Comparison of ENCODE assay signal across 2 cellular contexts in the genomic region with DNA sequence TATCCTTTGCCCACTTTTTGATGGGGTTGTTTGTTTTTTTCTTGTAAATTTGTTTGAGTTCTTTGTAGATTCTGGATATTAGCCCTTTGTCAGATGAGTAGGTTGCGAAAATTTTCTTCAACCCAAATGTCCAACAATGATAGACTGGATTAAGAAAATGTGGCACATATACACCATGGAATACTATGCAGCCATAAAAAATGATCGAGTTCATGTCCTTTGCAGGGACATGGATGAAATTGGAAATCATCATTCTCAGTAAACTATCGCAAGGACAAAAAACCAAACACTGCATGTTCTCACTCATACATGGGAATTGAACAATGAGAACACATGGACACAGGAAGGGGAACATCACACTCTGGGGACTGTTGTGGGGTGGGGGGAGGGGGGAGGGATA. TPM values are rescaled to one million over a fixed set of nuclear protein-coding genes. Genes with fewer than 3 reads are reported as not detected.
DNase-seq lines count a peak whose midpoint lies in the region; ATAC-seq, FAIRE-seq and TF ChIP-seq lines count a peak whose summit lies in the region.
"Not testable (repeated sequence)": the region's sequence is repeated elsewhere in the genome, so short reads cannot be mapped to it uniquely, and the experiment has no call there.

No MANE protein-coding gene starts in this region.

- not testable (repeated sequence) for H2AFZ ChIP-seq in K562 (ENCODE audit: low read depth, low read length)

- not testable (repeated sequence) for H3K4me3 ChIP-seq in HEK293 (ENCODE audit: low read depth, low read length); K562

- H3K79me2 ChIP-seq in K562 (ENCODE audit: control insufficient read depth, insufficient read depth, low read length) = not testable (repeated sequence)

- not testable (repeated sequence) for TF ChIP-seq POLR2A in K562 (conservative IDR thresholded peaks at IDR 0.05)

- not testable (repeated sequence) for TF ChIP-seq CTCF in HEK293 (tag by site-specific recombination; IDR thresholded peaks at IDR 0.05); K562 (IDR thresholded peaks at IDR 0.05 in 2 of 3, conservative IDR thresholded peaks at IDR 0.05 in 1 of 3; ENCODE audit: insufficient read depth in 2 of 3, low read depth in 1 of 3, low read length in 3 of 3)

- in situ Hi-C loops in K562 (cut with MboI) = not testable (repeated sequence)

- not testable (repeated sequence) for H3K36me3 ChIP-seq in HEK293 (ENCODE audit: control insufficient read depth in 2 of 2, insufficient read depth in 1 of 2, low read length in 2 of 2); K562 (ENCODE audit: control insufficient read depth, insufficient read depth, low read length)

- not testable (repeated sequence) for H3K4me1 ChIP-seq in HEK293 (ENCODE audit: control insufficient read depth, insufficient read depth, low read length); K562 (replicated peaks in 1 of 2; ENCODE audit: control insufficient read depth in 2 of 2, insufficient read depth in 2 of 2, low read length in 2 of 2)

- intact Hi-C loops in K562 (cut with micrococcal nuclease) = not testable (repeated sequence)

- not testable (repeated sequence) for TF ChIP-seq RAD21 in K562 (CRISPR knock-in tag; conservative IDR thresholded peaks at IDR 0.05 in 1 of 2, IDR thresholded peaks at IDR 0.05 in 1 of 2)

- CTCF ChIA-PET in HEK293 (lab: Yijun Ruan, JAX); K562 (lab: Yijun Ruan, JAX; ENCODE audit: low intra/inter-chr PET ratio): not testable (repeated sequence)

- WGBS in K562 (ENCODE audit: insufficient coverage, low coverage, missing lambda C conversion rate) = 46% methylated on average over 2 of the region's 3 CpGs

- H3K4me2 ChIP-seq in K562 (ENCODE audit: insufficient read depth, low read length) = not testable (repeated sequence)

- POLR2A ChIA-PET in HEK293 (lab: Yijun Ruan, JAX); K562 (lab: Yijun Ruan, JAX): not testable (repeated sequence)

- not testable (repeated sequence) for DNase-seq in K562 (ENCODE audit: extremely low read depth in 1 of 4, low spot score in 3 of 4)

- H3K27me3 ChIP-seq in K562 (ENCODE audit: control insufficient read depth in 2 of 2, insufficient read depth in 2 of 2, low read length in 2 of 2) = not testable (repeated sequence)

- not testable (repeated sequence) for H3K9me1 ChIP-seq in K562 (ENCODE audit: control insufficient read depth, insufficient read depth, low read length)

- not testable (repeated sequence) for ATAC-seq in K562

- not testable (repeated sequence) for H3K9ac ChIP-seq in K562 (ENCODE audit: insufficient read depth in 1 of 2, low read depth in 2 of 2, low read length in 2 of 2)

- not testable (repeated sequence) for H4K20me1 ChIP-seq in K562 (replicated peaks; ENCODE audit: control insufficient read depth, insufficient read depth, low read length)

- not testable (repeated sequence) for H3K27ac ChIP-seq in HEK293 (ENCODE audit: extremely low read depth, low read depth, low read length); K562 (ENCODE audit: extremely low read depth, low read depth, low read length)

- not testable (repeated sequence) for TF ChIP-seq EP300 in K562 (IDR thresholded peaks at IDR 0.05; ENCODE audit: low read length)

- BruUV-seq in K562 (replicated peaks; lab: Mats Ljungman, UMichigan) = not testable (repeated sequence)

- H3K9me3 ChIP-seq in HEK293 (ENCODE audit: control insufficient read depth, insufficient read depth, low read depth, low read length); K562 (replicated peaks; ENCODE audit: control insufficient read depth, insufficient read depth, low read depth, low read length): not testable (repeated sequence)

- not testable (repeated sequence) for FAIRE-seq in K562 (lab: Jason Lieb, UNC)

TF ChIP-seq in HEK293, 187 proteins besides CTCF, POLR2A, EP300 and RAD21:
- TF ChIP-seq ZNF146 (tag by site-specific recombination; IDR thresholded peaks at IDR 0.05) = peak; percentile 68; the same call in 1 of the 2 replicates

TF ChIP-seq in K562, 482 proteins besides CTCF, POLR2A, EP300 and RAD21:
- TF ChIP-seq BCOR (IDR thresholded peaks at IDR 0.05) = peak; percentile 66; the same call in 1 of the 2 replicates
- peak; percentile 58 for TF ChIP-seq ZNF146 (CRISPR knock-in tag; IDR thresholded peaks at IDR 0.05; ENCODE audit: unreplicated experiment)
- 0 out of 4 replicates have a peak, but pooled peaks have one; percentile 14 to 25 for TF ChIP-seq KDM1A (IDR thresholded peaks at IDR 0.05)

RNA-seq across cellular contexts. Expression of gene RAP2B, which starts 47.8 kb away (rescaled TPM):
- 16.2 and 18.9 TPM in 2 replicates for total RNA-seq in K562 (2011; cell fraction: chromatin; rRNA removed; ENCODE audit: low replicate concordance)
- total RNA-seq in K562 (2011; cell fraction: nucleolus; rRNA removed) = 17.4 and 18.3 TPM in 2 replicates
- 24.3 and 34.3 TPM in 2 replicates for total RNA-seq in K562 (2011; cell fraction: nucleoplasm; rRNA removed)
- total RNA-seq in K562 (2014; rRNA removed) (24.1 and 26.0 TPM in 2 replicates), K562 (2014; rRNA removed; fragmentation: Illumina TruSeq; extraction: Trizol) (15.8 and 18.9 TPM in 2 replicates), K562 (2015; rRNA removed; fragmentation: Illumina TruSeq; extraction: Trizol) (17.2 and 17.6 TPM in 2 replicates), K562 (2021) (27.9 and 30.0 TPM in 2 replicates)
- polyA plus RNA-seq in K562 (2011; rRNA removed) (11.3 and 13.9 TPM in 2 replicates), K562 (2014; fragmentation: Illumina TruSeq; extraction: Trizol) (9.4 and 9.8 TPM in 2 replicates), K562 (2014; fragmentation: Nextera tagmentation; extraction: Ambion mirVana) (10 to 100 TPM; 14.1 to 31.2 TPM), K562 (2014; rRNA removed) (12.3 and 12.9 TPM in 2 replicates)
- polyA plus RNA-seq in K562 (2011; cell fraction: cytosol; rRNA removed) = 14.5 and 18.0 TPM in 2 replicates
- polyA plus RNA-seq in K562 (2011; cell fraction: nucleus; rRNA removed) = 9.8 and 12.2 TPM in 2 replicates
- 9.2 and 15.0 TPM in 2 replicates for polyA plus RNA-seq in K562 (2012)
- polyA minus RNA-seq in K562 (2011; rRNA and poly(A)+ RNA removed) = 25.3 and 30.5 TPM in 2 replicates
- polyA minus RNA-seq in K562 (2011; cell fraction: cytosol; rRNA and poly(A)+ RNA removed) = 33.8 and 35.9 TPM in 2 replicates
- 19.1 and 28.9 TPM in 2 replicates for polyA minus RNA-seq in K562 (2011; cell fraction: nucleus; rRNA and poly(A)+ RNA removed)
